Comparison of ENCODE assay signal across 16 cellular contexts in genomic region chr19:16301999-16302694, GRCh38. TPM values are rescaled to one million over a fixed set of nuclear protein-coding genes. Genes with fewer than 3 reads are reported as not detected.
DNase-seq lines count a peak whose midpoint lies in the region; ATAC-seq and TF ChIP-seq lines count a peak whose summit lies in the region.
"Had no signal": no experiment of that assay in that cellular context is flagged by ENCODE, and none has a peak within 500 bp of the region (broad histone marks: within the 10 kb centered on the region; RNA-seq: fewer than 3 reads in every experiment).

No MANE protein-coding gene starts in this region.

- H3K27ac ChIP-seq in brain microvascular endothelial cell, result no peak overlapping the region
- H3K27ac ChIP-seq in CD8-positive, alpha-beta memory T cell (ENCODE audit: low read depth, low read length), result no peak overlapping the region
- H3K27ac ChIP-seq: pancreas had no signal

- no peaks in the 10 kb centered on the region for H3K36me3 ChIP-seq in NT2/D1 (ENCODE audit: insufficient read depth, insufficient read length, low read length)
- H3K36me3 ChIP-seq in brain microvascular endothelial cell (replicated peaks), result no peaks in the 10 kb centered on the region
- H3K36me3 ChIP-seq in CD8-positive, alpha-beta memory T cell (ENCODE audit: insufficient read depth, low read length), result no peaks in the 10 kb centered on the region
- H3K36me3 ChIP-seq: pancreas had no signal

- H3K9me3 ChIP-seq in NT2/D1 (ENCODE audit: insufficient read depth, low read length), result no peaks in the 10 kb centered on the region
- H3K9me3 ChIP-seq in CD8-positive, alpha-beta memory T cell (ENCODE audit: low read length), result no peaks in the 10 kb centered on the region
- H3K9me3 ChIP-seq: pancreas had no signal

- in situ Hi-C loops in brain microvascular endothelial cell (cut with HindIII; ENCODE audit: low pct_ligation_motif_present, low sequenced_read_pairs), result no loop called here

- no peaks in the 10 kb centered on the region for H3K9me3 Mint-ChIP-seq in CD8-positive, alpha-beta memory T cell

- H3K27me3 ChIP-seq in NT2/D1 (ENCODE audit: insufficient read depth, insufficient read length), result no peaks in the 10 kb centered on the region
- H3K27me3 ChIP-seq in brain microvascular endothelial cell (replicated peaks), result no peaks in the 10 kb centered on the region
- no peaks in the 10 kb centered on the region for H3K27me3 ChIP-seq in CD8-positive, alpha-beta memory T cell (ENCODE audit: insufficient read depth, low read length, poor library complexity, severe bottlenecking)
- H3K27me3 ChIP-seq: pancreas had no signal

- TF ChIP-seq CTCF in brain microvascular endothelial cell (IDR thresholded peaks at IDR 0.05; ENCODE audit: low read depth, low read length, missing control alignments), result no peak

- CTCF ChIA-PET in CD8-positive, alpha-beta memory T cell (lab: Charles Lee), result interaction anchor here (1.1 to 1.5 kb wide), 2 partner anchors 21 to 55 kb away, joined by 3 read pairs; no protein-coding TSS in a partner anchor

- peaks cover 0 to 2% (median 0%) of the 10 kb centered on the region in 3 donors for H3K36me3 Mint-ChIP-seq in CD8-positive, alpha-beta memory T cell

- DNase-seq in ELR (ENCODE audit: low read depth) (peak; percentile 60), NT2/D1 (ENCODE audit: low read depth, low spot score) (no peak), dermis blood vessel endothelial cell (peak; percentile 81), pulmonary artery endothelial cell (ENCODE audit: low read depth, low spot score) (peak; percentile 44), brain microvascular endothelial cell (no peak), AML-193 (lab: John Stamatoyannopoulos, UW) (no peak)
- no peak for DNase-seq in CD8-positive, alpha-beta memory T cell
- DNase-seq: activated CD8-positive, alpha-beta T cell treated with anti-CD3 and anti-CD28 coated beads, Interleukin-2, amount 10 ng/mL, durations not matched to agents 7 days and 5 days; activated naive CD4-positive, alpha-beta T cell treated with anti-CD3 and anti-CD28 coated beads, Interleukin-2, amount 50 U/mL, for 16 hours; left ventricle myocardium superior; NCI-H1092 treated with DMSO at 0.1 percent for 48 hours; NCI-H526 treated with DMSO at 0.1 percent for 48 hours; pancreas; stimulated activated CD4-positive, alpha-beta T cell treated with anti-CD3 and anti-CD28 coated beads, Interleukin-1b, Interleukin-23, amount 100 ng/mL, for 48 hours; T-helper 17 cell had no signal

- H3K4me1 ChIP-seq in NT2/D1 (ENCODE audit: insufficient read depth, insufficient read length), result peaks cover 5% of the 10 kb centered on the region
- no peaks in the 10 kb centered on the region for H3K4me1 ChIP-seq in CD8-positive, alpha-beta memory T cell (ENCODE audit: insufficient read depth, low read length)
- H3K4me1 ChIP-seq: pancreas had no signal

- peak overlapping the region; percentile 2 for H3K9ac ChIP-seq in NT2/D1 (ENCODE audit: insufficient read length, low read depth)

- POLR2A ChIA-PET in CD8-positive, alpha-beta memory T cell (lab: Charles Lee), result interaction anchor here (0.7 kb wide), 1 partner anchor 40 kb away, joined by 5 read pairs; no protein-coding TSS in a partner anchor

- H3K4me3 Mint-ChIP-seq in CD8-positive, alpha-beta memory T cell, result no peak overlapping the region
- H3K4me3 Mint-ChIP-seq: activated CD8-positive, alpha-beta T cell treated with anti-CD3 and anti-CD28 coated beads, Interleukin-2, amount 10 ng/mL, durations not matched to agents 7 days and 5 days; T-helper 17 cell had no signal

- ATAC-seq in GM21528 (IDR thresholded peaks at IDR 0.05; ENCODE audit: low FRiP score, unreplicated experiment), result no peak
- ATAC-seq: activated CD8-positive, alpha-beta T cell treated with anti-CD3 and anti-CD28 coated beads, Interleukin-2, amount 10 ng/mL, durations not matched to agents 7 days and 5 days; left ventricle myocardium superior; T-helper 17 cell had no signal

- peaks cover 2 to 7% (median 6%) of the 10 kb centered on the region in 3 donors for H3K4me1 Mint-ChIP-seq in CD8-positive, alpha-beta memory T cell

- H3K4me3 ChIP-seq in NT2/D1 (ENCODE audit: insufficient read length, low read depth), result no peak overlapping the region
- H3K4me3 ChIP-seq in brain microvascular endothelial cell (ENCODE audit: low read depth, low read length), result no peak overlapping the region
- no peak overlapping the region for H3K4me3 ChIP-seq in CD8-positive, alpha-beta memory T cell (ENCODE audit: low read length)
- H3K4me3 ChIP-seq: pancreas had no signal

- no peak overlapping the region for H3K27ac Mint-ChIP-seq in CD8-positive, alpha-beta memory T cell
- H3K27ac Mint-ChIP-seq: activated CD8-positive, alpha-beta T cell treated with anti-CD3 and anti-CD28 coated beads, Interleukin-2, amount 10 ng/mL, durations not matched to agents 7 days and 5 days; T-helper 17 cell had no signal

- H3K27me3 Mint-ChIP-seq in CD8-positive, alpha-beta memory T cell, result peaks cover 0 to 3% of the 10 kb centered on the region in 2 donors
- H3K27me3 Mint-ChIP-seq: T-helper 17 cell had no signal

RNA-seq across cellular contexts. Expression of gene KLF2, which starts 22.5 kb away (rescaled TPM):
- total RNA-seq in dermis blood vessel endothelial cell (4.4 and 5.1 TPM in 2 replicates), pulmonary artery endothelial cell (6.0 and 7.9 TPM in 2 replicates)
- 10 to 100 TPM; 33.7 to 37.5 TPM for total RNA-seq in CD8-positive, alpha-beta memory T cell
- 219 TPM for polyA plus RNA-seq in CD8-positive, alpha-beta memory T cell

Comparison
In these comparisons a context has a peak if more than half of its experiments do, and no peak if none do; other contexts are left out.
1. DNase-seq: peak in ELR (single experiment), dermis blood vessel endothelial cell (single experiment) and pulmonary artery endothelial cell (single experiment); none in NT2/D1 (single experiment), brain microvascular endothelial cell (single experiment), CD8-positive, alpha-beta memory T cell (0 of 5) and AML-193 (0 of 2).